In the genomic region with DNA sequence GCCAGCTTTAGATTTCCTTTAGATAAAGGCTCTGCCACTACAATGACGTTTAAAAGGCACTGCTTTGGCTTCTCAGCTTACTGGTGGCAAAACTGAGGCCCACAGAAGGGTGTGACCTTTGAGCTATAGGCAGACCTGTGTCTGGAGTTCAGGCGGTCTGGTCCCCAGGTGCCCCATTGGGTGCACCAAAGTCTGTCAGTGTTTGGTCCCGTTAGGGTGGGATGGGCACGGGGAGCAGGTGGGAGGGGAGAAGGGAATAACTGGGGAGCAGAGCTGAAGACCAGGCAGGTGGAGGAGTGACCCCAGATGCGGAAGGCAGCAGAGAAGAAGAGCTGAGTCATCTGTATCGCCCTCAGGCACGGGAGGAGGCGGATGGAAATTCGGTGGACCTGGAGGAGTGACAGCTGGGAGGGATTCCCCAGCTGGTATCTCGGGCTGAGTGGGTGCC, we compare ENCODE assay signal across 1 cellular context.
TF ChIP-seq lines count a peak whose summit lies in the region.

No MANE protein-coding gene starts in this region.

TF ChIP-seq in IMR-90, 13 proteins besides CTCF, POLR2A, EP300 and RAD21:
- TF ChIP-seq USF2 (IDR thresholded peaks at IDR 0.05; ENCODE audit: low read depth, low read length) = no peak
- TF ChIP-seq NFE2L2 (IDR thresholded peaks at IDR 0.05; ENCODE audit: low read depth, low read length) = 0 out of 2 replicates have a peak, but pooled peaks have one; percentile 17
- TF ChIP-seq MAFK (IDR thresholded peaks at IDR 0.05; ENCODE audit: low read depth, low read length) = no peak
- TF ChIP-seq SMC3 (IDR thresholded peaks at IDR 0.05; ENCODE audit: low read depth, low read length) = no peak
- no peak for TF ChIP-seq BHLHE40 (IDR thresholded peaks at IDR 0.05; ENCODE audit: low read depth, low read length)
